1 cellular context compared by ENCODE assay signal in the genomic region with DNA sequence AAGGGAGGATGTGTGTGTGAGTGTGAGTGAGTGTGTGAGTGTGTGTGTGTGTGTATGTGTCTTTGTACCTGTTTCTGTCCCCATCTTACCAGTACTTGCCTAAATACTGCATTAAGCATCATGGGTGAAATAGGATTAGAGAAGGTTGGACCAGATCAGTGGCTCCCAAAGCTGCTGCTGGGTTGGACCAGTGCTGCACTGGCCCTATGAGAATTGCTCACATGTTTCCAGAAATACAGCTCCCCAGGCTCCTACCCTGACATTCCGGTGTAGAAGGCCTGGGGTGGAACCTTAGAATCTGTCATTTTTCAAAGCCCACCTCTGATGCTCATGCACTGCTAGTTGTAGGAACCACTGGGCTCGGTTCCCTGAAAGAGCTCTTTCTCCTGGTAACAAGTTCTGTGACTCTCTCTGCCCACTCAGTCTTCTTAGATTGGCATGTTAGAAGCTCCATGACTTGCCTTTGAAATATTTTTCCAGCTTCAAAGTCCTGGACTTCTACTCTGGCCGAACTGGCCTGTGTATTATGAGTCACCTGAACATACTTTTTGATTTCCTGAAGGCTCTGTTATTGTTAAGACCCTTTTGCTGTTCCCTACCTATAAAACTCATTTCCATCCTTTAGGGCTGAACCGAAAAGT.
TF ChIP-seq lines count a peak whose summit lies in the region.

No MANE protein-coding gene starts in this region.

TF ChIP-seq in HCT116, 20 proteins besides CTCF, POLR2A, EP300 and RAD21 (continued from another document):
- no peak for TF ChIP-seq EZH2phosphoT487 (IDR thresholded peaks at IDR 0.05; ENCODE audit: borderline replicate concordance)
- TF ChIP-seq, protein P1, sequence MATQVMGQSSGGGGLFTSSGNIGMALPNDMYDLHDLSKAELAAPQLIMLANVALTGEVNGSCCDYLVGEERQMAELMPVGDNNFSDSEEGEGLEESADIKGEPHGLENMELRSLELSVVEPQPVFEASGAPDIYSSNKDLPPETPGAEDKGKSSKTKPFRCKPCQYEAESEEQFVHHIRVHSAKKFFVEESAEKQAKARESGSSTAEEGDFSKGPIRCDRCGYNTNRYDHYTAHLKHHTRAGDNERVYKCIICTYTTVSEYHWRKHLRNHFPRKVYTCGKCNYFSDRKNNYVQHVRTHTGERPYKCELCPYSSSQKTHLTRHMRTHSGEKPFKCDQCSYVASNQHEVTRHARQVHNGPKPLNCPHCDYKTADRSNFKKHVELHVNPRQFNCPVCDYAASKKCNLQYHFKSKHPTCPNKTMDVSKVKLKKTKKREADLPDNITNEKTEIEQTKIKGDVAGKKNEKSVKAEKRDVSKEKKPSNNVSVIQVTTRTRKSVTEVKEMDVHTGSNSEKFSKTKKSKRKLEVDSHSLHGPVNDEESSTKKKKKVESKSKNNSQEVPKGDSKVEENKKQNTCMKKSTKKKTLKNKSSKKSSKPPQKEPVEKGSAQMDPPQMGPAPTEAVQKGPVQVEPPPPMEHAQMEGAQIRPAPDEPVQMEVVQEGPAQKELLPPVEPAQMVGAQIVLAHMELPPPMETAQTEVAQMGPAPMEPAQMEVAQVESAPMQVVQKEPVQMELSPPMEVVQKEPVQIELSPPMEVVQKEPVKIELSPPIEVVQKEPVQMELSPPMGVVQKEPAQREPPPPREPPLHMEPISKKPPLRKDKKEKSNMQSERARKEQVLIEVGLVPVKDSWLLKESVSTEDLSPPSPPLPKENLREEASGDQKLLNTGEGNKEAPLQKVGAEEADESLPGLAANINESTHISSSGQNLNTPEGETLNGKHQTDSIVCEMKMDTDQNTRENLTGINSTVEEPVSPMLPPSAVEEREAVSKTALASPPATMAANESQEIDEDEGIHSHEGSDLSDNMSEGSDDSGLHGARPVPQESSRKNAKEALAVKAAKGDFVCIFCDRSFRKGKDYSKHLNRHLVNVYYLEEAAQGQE (IDR thresholded peaks at IDR 0.05; ENCODE audit: low read depth): no peak
- TF ChIP-seq, protein P2, sequence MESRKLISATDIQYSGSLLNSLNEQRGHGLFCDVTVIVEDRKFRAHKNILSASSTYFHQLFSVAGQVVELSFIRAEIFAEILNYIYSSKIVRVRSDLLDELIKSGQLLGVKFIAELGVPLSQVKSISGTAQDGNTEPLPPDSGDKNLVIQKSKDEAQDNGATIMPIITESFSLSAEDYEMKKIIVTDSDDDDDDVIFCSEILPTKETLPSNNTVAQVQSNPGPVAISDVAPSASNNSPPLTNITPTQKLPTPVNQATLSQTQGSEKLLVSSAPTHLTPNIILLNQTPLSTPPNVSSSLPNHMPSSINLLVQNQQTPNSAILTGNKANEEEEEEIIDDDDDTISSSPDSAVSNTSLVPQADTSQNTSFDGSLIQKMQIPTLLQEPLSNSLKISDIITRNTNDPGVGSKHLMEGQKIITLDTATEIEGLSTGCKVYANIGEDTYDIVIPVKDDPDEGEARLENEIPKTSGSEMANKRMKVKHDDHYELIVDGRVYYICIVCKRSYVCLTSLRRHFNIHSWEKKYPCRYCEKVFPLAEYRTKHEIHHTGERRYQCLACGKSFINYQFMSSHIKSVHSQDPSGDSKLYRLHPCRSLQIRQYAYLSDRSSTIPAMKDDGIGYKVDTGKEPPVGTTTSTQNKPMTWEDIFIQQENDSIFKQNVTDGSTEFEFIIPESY (IDR thresholded peaks at IDR 0.05; ENCODE audit: extremely low read depth, insufficient replicate concordance, low read length): no peak
- peak; percentile 79 for TF ChIP-seq JUND (IDR thresholded peaks at IDR 0.05)
- TF ChIP-seq, protein P3, sequence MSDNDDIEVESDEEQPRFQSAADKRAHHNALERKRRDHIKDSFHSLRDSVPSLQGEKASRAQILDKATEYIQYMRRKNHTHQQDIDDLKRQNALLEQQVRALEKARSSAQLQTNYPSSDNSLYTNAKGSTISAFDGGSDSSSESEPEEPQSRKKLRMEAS (IDR thresholded peaks at IDR 0.05): no peak
